Comparison of ENCODE assay signal across 8 cellular contexts in genomic region chr11:45872513-45873356, GRCh38. TPM values are rescaled to one million over a fixed set of nuclear protein-coding genes. Genes with fewer than 3 reads are reported as not detected.
DNase-seq lines count a peak whose midpoint lies in the region; ATAC-seq and TF ChIP-seq lines count a peak whose summit lies in the region.

No MANE protein-coding gene starts in this region.

- RAD21 ChIA-PET in HCT116 (lab: Charles Lee; ENCODE audit: low non-redundant PET in 1 of 2, low total read pairs in 2 of 2, uncharacterized antibody in 2 of 2, unreplicated experiment in 2 of 2), result interaction anchor here in 1 of 2 experiments (1.0 kb wide), 1 partner anchor 134 kb away, joined by 3 read pairs; no protein-coding TSS in a partner anchor

- H3K27me3 ChIP-seq in HCT116 (ENCODE audit: insufficient read depth, low read length) (no peaks in the 10 kb centered on the region), right atrium auricular region (no peaks in the 10 kb centered on the region)

- no peaks in the 10 kb centered on the region for H3K9me3 ChIP-seq in HCT116 (ENCODE audit: control insufficient read depth in 1 of 2, insufficient read depth in 1 of 2, low read depth in 1 of 2, low read length in 2 of 2)
- no peaks in the 10 kb centered on the region for H3K9me3 ChIP-seq in right atrium auricular region

- H4K20me1 ChIP-seq in HCT116 (ENCODE audit: insufficient read depth), result no peaks in the 10 kb centered on the region

- DNase-seq in COLO668 (lab: John Stamatoyannopoulos, UW; ENCODE audit: unreplicated experiment) (peak; percentile 65), HCT116 (ENCODE audit: low read depth, low spot score) (peak; percentile 41), NCI-H774 (lab: John Stamatoyannopoulos, UW) (peak; percentile 32), right atrium auricular region (ENCODE audit: low spot score) (no peak), sciatic nerve (ENCODE audit: low spot score) (no peak)
- no peak for DNase-seq in activated T-helper 2 cell treated with anti-CD3 and anti-CD28 coated beads, Interferon-gamma antibody, Interleukin-2, Interleukin-4, amounts not matched to agents 10 μg/mL and 5 μg/mL and 100 μg/mL, durations not matched to agents 14 hours and 24 hours and 36 hours (ENCODE audit: low spot score)

- peak; percentile 99 for ATAC-seq in HCT116
- ATAC-seq in sciatic nerve, result peak; percentile 64
- no peak for ATAC-seq in HG03460 (IDR thresholded peaks at IDR 0.05; ENCODE audit: unreplicated experiment)

- intact Hi-C loops in HCT116 (cut with micrococcal nuclease), result loop anchor here (1.0 to 2.0 kb wide), 2 partner anchors 134 to 442 kb away; no protein-coding TSS in a partner anchor
- intact Hi-C loops in sciatic nerve (cut with DNase I), result loop anchor here (10.0 kb wide), 1 partner anchor 132 kb away; no protein-coding TSS in a partner anchor
- intact Hi-C loops in activated T-helper 2 cell treated with anti-CD3 and anti-CD28 coated beads, Interferon-gamma antibody, Interleukin-2, Interleukin-4, amounts not matched to agents 10 μg/mL and 5 μg/mL and 100 μg/mL, durations not matched to agents 14 hours and 24 hours and 36 hours (cut with micrococcal nuclease), result no loop called here

- no peak for TF ChIP-seq POLR2A in HCT116 (IDR thresholded peaks at IDR 0.05; ENCODE audit: borderline replicate concordance, extremely low read depth, insufficient read depth, insufficient read length)

- H3K4me1 ChIP-seq in HCT116 (ENCODE audit: control insufficient read depth in 1 of 2, insufficient read depth in 2 of 2, low read length in 2 of 2) (peaks cover 0 to 4% of the 10 kb centered on the region in 2 experiments; a peak in 1 of 4 replicates), right atrium auricular region (peaks cover 0 to 3% of the 10 kb centered on the region in 2 donors)

- H3K27ac Mint-ChIP-seq in activated T-helper 2 cell treated with anti-CD3 and anti-CD28 coated beads, Interferon-gamma antibody, Interleukin-2, Interleukin-4, amounts not matched to agents 10 μg/mL and 5 μg/mL and 100 μg/mL, durations not matched to agents 14 hours and 24 hours and 36 hours, result no peak overlapping the region

- H3K4me1 Mint-ChIP-seq in activated T-helper 2 cell treated with anti-CD3 and anti-CD28 coated beads, Interferon-gamma antibody, Interleukin-2, Interleukin-4, amounts not matched to agents 10 μg/mL and 5 μg/mL and 100 μg/mL, durations not matched to agents 14 hours and 24 hours and 36 hours (ENCODE audit: low read depth), result no peaks in the 10 kb centered on the region

- H3K36me3 Mint-ChIP-seq in activated T-helper 2 cell treated with anti-CD3 and anti-CD28 coated beads, Interferon-gamma antibody, Interleukin-2, Interleukin-4, amounts not matched to agents 10 μg/mL and 5 μg/mL and 100 μg/mL, durations not matched to agents 14 hours and 24 hours and 36 hours (ENCODE audit: low read depth), result peaks cover 56% of the 10 kb centered on the region

- H3K9ac ChIP-seq in HCT116 (ENCODE audit: low read length), result no peak overlapping the region

- H3K4me2 ChIP-seq in HCT116 (ENCODE audit: low read length), result no peak overlapping the region

- H3K79me2 ChIP-seq in HCT116 (ENCODE audit: insufficient read depth, low read length), result no peaks in the 10 kb centered on the region

- BruUV-seq in HCT116 (replicated peaks; lab: Mats Ljungman, UMichigan), result no TSS peak

- H3K36me3 ChIP-seq in HCT116 (ENCODE audit: control insufficient read depth in 1 of 2, insufficient read depth in 2 of 2, low read length in 2 of 2) (peaks cover 9 to 23% of the 10 kb centered on the region in 2 experiments; a peak in 2 of 4 replicates), right atrium auricular region (peaks cover 87% of the 10 kb centered on the region)

- no peaks in the 10 kb centered on the region for H3K9me2 ChIP-seq in HCT116 (ENCODE audit: insufficient read depth)

- CTCF ChIA-PET in HCT116 (lab: Charles Lee), result interaction anchor here (0.8 to 2.1 kb wide), 11 partner anchors 15 to 442 kb away, joined by 3 to 29 read pairs (median 4); no protein-coding TSS in a partner anchor

- TF ChIP-seq RAD21 in HCT116 (IDR thresholded peaks at IDR 0.05; ENCODE audit: low read depth), result peak; percentile 84

- H3K9me3 Mint-ChIP-seq in activated T-helper 2 cell treated with anti-CD3 and anti-CD28 coated beads, Interferon-gamma antibody, Interleukin-2, Interleukin-4, amounts not matched to agents 10 μg/mL and 5 μg/mL and 100 μg/mL, durations not matched to agents 14 hours and 24 hours and 36 hours, result no peaks in the 10 kb centered on the region

- POLR2A ChIA-PET in HCT116 (lab: Charles Lee), result interaction anchor here (1.2 kb wide), 1 partner anchor 15 kb away, joined by 3 read pairs; no protein-coding TSS in a partner anchor

- no peak overlapping the region for H3K4me3 Mint-ChIP-seq in activated T-helper 2 cell treated with anti-CD3 and anti-CD28 coated beads, Interferon-gamma antibody, Interleukin-2, Interleukin-4, amounts not matched to agents 10 μg/mL and 5 μg/mL and 100 μg/mL, durations not matched to agents 14 hours and 24 hours and 36 hours (ENCODE audit: low read depth)

- H3K4me3 ChIP-seq in HCT116 (replicated peaks in 1 of 2; ENCODE audit: low read depth in 1 of 2, low read length in 2 of 2) (no peak overlapping the region), right atrium auricular region (no peak overlapping the region)

- no peaks in the 10 kb centered on the region for H3K27me3 Mint-ChIP-seq in activated T-helper 2 cell treated with anti-CD3 and anti-CD28 coated beads, Interferon-gamma antibody, Interleukin-2, Interleukin-4, amounts not matched to agents 10 μg/mL and 5 μg/mL and 100 μg/mL, durations not matched to agents 14 hours and 24 hours and 36 hours (ENCODE audit: low read depth)

- peak; percentile 53 to 87 (median 77); a peak in 5 of 6 replicates for TF ChIP-seq CTCF in HCT116 (IDR thresholded peaks at IDR 0.05 in 2 of 3, conservative IDR thresholded peaks at IDR 0.05 in 1 of 3; ENCODE audit: borderline replicate concordance in 1 of 3, insufficient read depth in 1 of 3, low read depth in 2 of 3, low read length in 2 of 3)
- TF ChIP-seq CTCF in right atrium auricular region (IDR thresholded peaks at IDR 0.05), result peak; percentile 32 to 72

- no peak overlapping the region for H2AFZ ChIP-seq in HCT116 (ENCODE audit: low read depth, low read length, poor library complexity, severe bottlenecking)

- H3K27ac ChIP-seq in HCT116 (ENCODE audit: low read depth, low read length) (no peak overlapping the region), angular gyrus (ENCODE audit: low read depth, low read length) (peak overlapping the region; percentile 71), right atrium auricular region (no peak overlapping the region)

TF ChIP-seq in HCT116, 20 proteins besides CTCF, POLR2A, EP300 and RAD21:
- TF ChIP-seq SIN3A (IDR thresholded peaks at IDR 0.05; ENCODE audit: low read depth), result no peak
- TF ChIP-seq MAX (IDR thresholded peaks at IDR 0.05), result no peak
- TF ChIP-seq TCF7L2 (IDR thresholded peaks at IDR 0.05; ENCODE audit: borderline replicate concordance, extremely low read depth, insufficient read depth, insufficient read length), result no peak
- no peak for TF ChIP-seq EZH2 (IDR thresholded peaks at IDR 0.05)
- TF ChIP-seq, protein P1, sequence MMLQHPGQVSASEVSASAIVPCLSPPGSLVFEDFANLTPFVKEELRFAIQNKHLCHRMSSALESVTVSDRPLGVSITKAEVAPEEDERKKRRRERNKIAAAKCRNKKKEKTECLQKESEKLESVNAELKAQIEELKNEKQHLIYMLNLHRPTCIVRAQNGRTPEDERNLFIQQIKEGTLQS (IDR thresholded peaks at IDR 0.05), result no peak
- no peak for TF ChIP-seq EZH2phosphoT487 (IDR thresholded peaks at IDR 0.05; ENCODE audit: borderline replicate concordance)

RNA-seq across cellular contexts. Expression of gene MAPK8IP1, which starts 12.7 kb away (rescaled TPM):
- total RNA-seq in HCT116 (2021; ENCODE audit: unreplicated experiment) (10.1 TPM), right atrium auricular region (1 to 10 TPM; 7.3 to 8.9 TPM), sciatic nerve (285 TPM)
- 6.8 and 8.2 TPM in 2 replicates for polyA plus RNA-seq in HCT116 (2012)
- 0.46 and 0.66 TPM in 2 replicates for total RNA-seq in activated T-helper 2 cell treated with anti-CD3 and anti-CD28 coated beads, Interferon-gamma antibody, Interleukin-2, Interleukin-4, amounts not matched to agents 10 μg/mL and 5 μg/mL and 100 μg/mL, durations not matched to agents 14 hours and 24 hours and 36 hours

RNA-seq across cellular contexts. Expression of gene CRY2, which starts 25.5 kb away (rescaled TPM):
- total RNA-seq in HCT116 (2021; ENCODE audit: unreplicated experiment) (18.0 TPM), right atrium auricular region (10 to 100 TPM; 43.0 to 62.9 TPM), sciatic nerve (74.2 TPM)
- polyA plus RNA-seq in HCT116 (2012), result 10.8 and 11.8 TPM in 2 replicates
- 21.5 and 24.0 TPM in 2 replicates for total RNA-seq in activated T-helper 2 cell treated with anti-CD3 and anti-CD28 coated beads, Interferon-gamma antibody, Interleukin-2, Interleukin-4, amounts not matched to agents 10 μg/mL and 5 μg/mL and 100 μg/mL, durations not matched to agents 14 hours and 24 hours and 36 hours

RNA-seq across cellular contexts. Expression of gene FREY1, which starts 34.3 kb away (rescaled TPM):
- total RNA-seq in HCT116 (2021; ENCODE audit: unreplicated experiment), result 0.96 TPM
- 0.07 and 0.17 TPM in 2 replicates for polyA plus RNA-seq in HCT116 (2012)
- under 1 TPM; 0.55 to 0.82 TPM for total RNA-seq in right atrium auricular region
- total RNA-seq in sciatic nerve, result not detected
- 1.4 and 1.7 TPM in 2 replicates for total RNA-seq in activated T-helper 2 cell treated with anti-CD3 and anti-CD28 coated beads, Interferon-gamma antibody, Interleukin-2, Interleukin-4, amounts not matched to agents 10 μg/mL and 5 μg/mL and 100 μg/mL, durations not matched to agents 14 hours and 24 hours and 36 hours

RNA-seq across cellular contexts. Expression of gene PEX16, which starts 44.9 kb away (rescaled TPM):
- 33.2 TPM for total RNA-seq in HCT116 (2021; ENCODE audit: unreplicated experiment)
- 30.0 and 37.6 TPM in 2 replicates for polyA plus RNA-seq in HCT116 (2012)
- total RNA-seq in right atrium auricular region, result 10 to 100 TPM; 12.9 to 17.4 TPM
- total RNA-seq in sciatic nerve, result 19.0 TPM
- total RNA-seq in activated T-helper 2 cell treated with anti-CD3 and anti-CD28 coated beads, Interferon-gamma antibody, Interleukin-2, Interleukin-4, amounts not matched to agents 10 μg/mL and 5 μg/mL and 100 μg/mL, durations not matched to agents 14 hours and 24 hours and 36 hours, result 30.8 and 38.5 TPM in 2 replicates

RNA-seq across cellular contexts. Expression of gene LARGE2, which starts 49.7 kb away (rescaled TPM):
- 67.6 TPM for total RNA-seq in HCT116 (2021; ENCODE audit: unreplicated experiment)
- 60.8 and 61.4 TPM in 2 replicates for polyA plus RNA-seq in HCT116 (2012)
- total RNA-seq in right atrium auricular region, result under 1 TPM in 1 of 2 donors, not detected in 1; 0.51 TPM
- total RNA-seq in sciatic nerve, result 1.4 TPM
- 0.07 and 0.30 TPM in 2 replicates for total RNA-seq in activated T-helper 2 cell treated with anti-CD3 and anti-CD28 coated beads, Interferon-gamma antibody, Interleukin-2, Interleukin-4, amounts not matched to agents 10 μg/mL and 5 μg/mL and 100 μg/mL, durations not matched to agents 14 hours and 24 hours and 36 hours

Comparison
In these comparisons a context has a peak if more than half of its experiments do, and no peak if none do; other contexts are left out.
1. DNase-seq: peak in COLO668 (single experiment), HCT116 (single experiment) and NCI-H774 (single experiment); none in right atrium auricular region (single experiment), sciatic nerve (single experiment) and activated T-helper 2 cell treated with anti-CD3 and anti-CD28 coated beads, Interferon-gamma antibody, Interleukin-2, Interleukin-4, amounts not matched to agents 10 μg/mL and 5 μg/mL and 100 μg/mL, durations not matched to agents 14 hours and 24 hours and 36 hours (single experiment).
2. RNA of gene MAPK8IP1, which starts 12.7 kb away (total RNA-seq): 285 TPM in sciatic nerve (single experiment); 10.1 TPM in HCT116 (single experiment), 7.3 to 8.9 TPM in right atrium auricular region and 0.46 to 0.66 TPM in activated T-helper 2 cell treated with anti-CD3 and anti-CD28 coated beads, Interferon-gamma antibody, Interleukin-2, Interleukin-4, amounts not matched to agents 10 μg/mL and 5 μg/mL and 100 μg/mL, durations not matched to agents 14 hours and 24 hours and 36 hours; every median in the first group is over 10 times any median in the second.